In the genomic region with DNA sequence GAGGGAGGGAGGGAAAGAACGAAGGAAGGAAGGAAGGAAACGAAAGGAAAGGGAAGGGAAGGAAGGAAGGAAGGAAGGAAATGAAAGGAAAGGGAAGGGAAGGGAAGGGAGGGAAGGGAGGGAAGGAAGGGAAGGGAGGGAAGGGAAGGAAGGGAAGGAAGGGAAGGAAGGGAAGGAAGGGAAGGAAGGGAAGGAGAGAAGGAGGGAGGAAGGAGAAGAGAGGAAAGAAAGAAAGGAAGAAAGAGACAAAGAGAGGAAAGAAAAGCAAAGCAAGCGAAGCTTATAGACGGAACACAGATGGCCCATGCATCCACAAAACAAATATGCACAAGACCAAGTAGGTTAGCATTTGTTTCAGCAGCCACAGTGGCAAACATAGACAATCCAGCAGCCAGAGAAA, we compare ENCODE assay signal across 10 cellular contexts. TPM values are rescaled to one million over a fixed set of nuclear protein-coding genes. Genes with fewer than 3 reads are reported as not detected.
DNase-seq lines count a peak whose midpoint lies in the region; ATAC-seq lines count a peak whose summit lies in the region.
"Had no signal": no experiment of that assay in that cellular context is flagged by ENCODE, and none has a peak within 500 bp of the region (broad histone marks: within the 10 kb centered on the region; RNA-seq: fewer than 3 reads in every experiment).

No MANE protein-coding gene starts in this region.

- H3K9me3 ChIP-seq in BLaER1 treated with 17β-estradiol and CSF1 and Interleukin-3, amounts not matched to agents 10 nM and 100 nM (replicated peaks in 1 of 11) = no peaks in the 10 kb centered on the region
- no peaks in the 10 kb centered on the region for H3K9me3 ChIP-seq in Karpas-422 (ENCODE audit: low read length)
- H3K9me3 ChIP-seq: Caco-2 had no signal

- H3K9me2 ChIP-seq in Karpas-422 (replicated peaks; ENCODE audit: insufficient read depth, low read length) = no peaks in the 10 kb centered on the region; the same call in 1 of the 2 replicates

- H3K4me1 Mint-ChIP-seq in dendritic cell treated with granulocyte-macrophage colony-stimulating factor and Interleukin-4, amounts not matched to agents 40 ng/mL and 50 ng/mL, for 4 days (ENCODE audit: low read depth) = peaks cover 43% of the 10 kb centered on the region
- H3K4me1 Mint-ChIP-seq in stimulated activated naive B cell treated with anti-CD40 and anti-IgM and Interleukin-4, amounts not matched to agents 10 μg/mL and 1 μg/mL and 100 μg/mL, for 72 hours = peaks cover 35 to 54% of the 10 kb centered on the region in 2 donors
- no peaks in the 10 kb centered on the region for H3K4me1 Mint-ChIP-seq in activated CD4-positive, alpha-beta memory T cell treated with anti-CD3 and anti-CD28 coated beads for 36 hours (ENCODE audit: low read depth)
- H3K4me1 Mint-ChIP-seq: CD8-positive, alpha-beta memory T cell had no signal

- POLR2A ChIA-PET in activated CD4-positive, alpha-beta memory T cell treated with anti-CD3 and anti-CD28 coated beads for 36 hours (lab: Charles Lee) = no interaction called here

- H3K27me3 ChIP-seq in BLaER1 treated with 17β-estradiol and CSF1 and Interleukin-3, amounts not matched to agents 10 nM and 100 nM = no peaks in the 10 kb centered on the region
- no peaks in the 10 kb centered on the region for H3K27me3 ChIP-seq in Karpas-422 (ENCODE audit: low read length)

- no peaks in the 10 kb centered on the region for H3K36me3 Mint-ChIP-seq in dendritic cell treated with granulocyte-macrophage colony-stimulating factor and Interleukin-4, amounts not matched to agents 40 ng/mL and 50 ng/mL, for 4 days (ENCODE audit: low read depth)
- H3K36me3 Mint-ChIP-seq in stimulated activated naive B cell treated with anti-CD40 and anti-IgM and Interleukin-4, amounts not matched to agents 10 μg/mL and 1 μg/mL and 100 μg/mL, for 72 hours = no peaks in the 10 kb centered on the region
- H3K36me3 Mint-ChIP-seq in activated CD4-positive, alpha-beta memory T cell treated with anti-CD3 and anti-CD28 coated beads for 36 hours = no peaks in the 10 kb centered on the region

- H4K20me1 ChIP-seq in BLaER1 treated with 17β-estradiol and CSF1 and Interleukin-3, amounts not matched to agents 10 nM and 100 nM = no peaks in the 10 kb centered on the region
- no peaks in the 10 kb centered on the region for H4K20me1 ChIP-seq in Karpas-422 (ENCODE audit: insufficient read depth, low read depth, low read length)

- no peak overlapping the region for H3K4me3 Mint-ChIP-seq in dendritic cell treated with granulocyte-macrophage colony-stimulating factor and Interleukin-4, amounts not matched to agents 40 ng/mL and 50 ng/mL, for 4 days
- no peak overlapping the region for H3K4me3 Mint-ChIP-seq in stimulated activated naive B cell treated with anti-CD40 and anti-IgM and Interleukin-4, amounts not matched to agents 10 μg/mL and 1 μg/mL and 100 μg/mL, for 72 hours
- H3K4me3 Mint-ChIP-seq in activated CD4-positive, alpha-beta memory T cell treated with anti-CD3 and anti-CD28 coated beads for 36 hours = no peak overlapping the region
- H3K4me3 Mint-ChIP-seq: CD8-positive, alpha-beta memory T cell had no signal

- H3K79me2 ChIP-seq in Karpas-422 (ENCODE audit: low read length) = no peaks in the 10 kb centered on the region

- no peak overlapping the region for H3K4me3 ChIP-seq in BLaER1 treated with 17β-estradiol and CSF1 and Interleukin-3, amounts not matched to agents 10 nM and 100 nM
- H3K4me3 ChIP-seq in Karpas-422 (ENCODE audit: low read length) = no peak overlapping the region
- H3K4me3 ChIP-seq: GM23248 had no signal

- H3K36me3 ChIP-seq in BLaER1 treated with 17β-estradiol and CSF1 and Interleukin-3, amounts not matched to agents 10 nM and 100 nM = no peaks in the 10 kb centered on the region
- no peaks in the 10 kb centered on the region for H3K36me3 ChIP-seq in Karpas-422 (ENCODE audit: insufficient read depth, low read length)

- H3K9ac ChIP-seq in BLaER1 treated with 17β-estradiol and CSF1 and Interleukin-3, amounts not matched to agents 10 nM and 100 nM = no peak overlapping the region
- no peak overlapping the region for H3K9ac ChIP-seq in Karpas-422 (ENCODE audit: low read length)
- H3K9ac ChIP-seq: GM23248 had no signal

- H3K27ac Mint-ChIP-seq in dendritic cell treated with granulocyte-macrophage colony-stimulating factor and Interleukin-4, amounts not matched to agents 40 ng/mL and 50 ng/mL, for 4 days = peak overlapping the region; percentile 73
- peak overlapping the region; percentile 68 for H3K27ac Mint-ChIP-seq in stimulated activated naive B cell treated with anti-CD40 and anti-IgM and Interleukin-4, amounts not matched to agents 10 μg/mL and 1 μg/mL and 100 μg/mL, for 72 hours
- H3K27ac Mint-ChIP-seq in activated CD4-positive, alpha-beta memory T cell treated with anti-CD3 and anti-CD28 coated beads for 36 hours = no peak overlapping the region

- H3K4me1 ChIP-seq in BLaER1 treated with 17β-estradiol and CSF1 and Interleukin-3, amounts not matched to agents 10 nM and 100 nM = peaks cover 7 to 49% (median 16%) of the 10 kb centered on the region in 10 experiments; a peak in 18 of 20 replicates
- peaks cover 51% of the 10 kb centered on the region for H3K4me1 ChIP-seq in Karpas-422 (ENCODE audit: low read length)
- H3K4me1 ChIP-seq: Caco-2 had no signal

- peak overlapping the region in 6 of 11 experiments; percentile 41 to 73 (median 56); a peak in 11 of 22 replicates for H3K4me2 ChIP-seq in BLaER1 treated with 17β-estradiol and CSF1 and Interleukin-3, amounts not matched to agents 10 nM and 100 nM
- peak overlapping the region; percentile 53 for H3K4me2 ChIP-seq in Karpas-422 (ENCODE audit: low read depth, low read length, poor library complexity, severe bottlenecking)

- no peak overlapping the region for H2AFZ ChIP-seq in Karpas-422 (ENCODE audit: low read length)

- intact Hi-C loops in dendritic cell treated with granulocyte-macrophage colony-stimulating factor and Interleukin-4, amounts not matched to agents 40 ng/mL and 50 ng/mL, for 4 days (cut with micrococcal nuclease) = no loop called here
- intact Hi-C loops in activated CD4-positive, alpha-beta memory T cell treated with anti-CD3 and anti-CD28 coated beads for 36 hours (cut with micrococcal nuclease) = no loop called here

- CTCF ChIA-PET in activated CD4-positive, alpha-beta memory T cell treated with anti-CD3 and anti-CD28 coated beads for 36 hours (lab: Charles Lee) = no interaction called here

- no peaks in the 10 kb centered on the region for H3K9me3 Mint-ChIP-seq in dendritic cell treated with granulocyte-macrophage colony-stimulating factor and Interleukin-4, amounts not matched to agents 40 ng/mL and 50 ng/mL, for 4 days
- no peaks in the 10 kb centered on the region for H3K9me3 Mint-ChIP-seq in stimulated activated naive B cell treated with anti-CD40 and anti-IgM and Interleukin-4, amounts not matched to agents 10 μg/mL and 1 μg/mL and 100 μg/mL, for 72 hours
- no peaks in the 10 kb centered on the region for H3K9me3 Mint-ChIP-seq in activated CD4-positive, alpha-beta memory T cell treated with anti-CD3 and anti-CD28 coated beads for 36 hours
- H3K9me3 Mint-ChIP-seq: CD8-positive, alpha-beta memory T cell had no signal

- no peaks in the 10 kb centered on the region for H3K27me3 Mint-ChIP-seq in dendritic cell treated with granulocyte-macrophage colony-stimulating factor and Interleukin-4, amounts not matched to agents 40 ng/mL and 50 ng/mL, for 4 days
- no peaks in the 10 kb centered on the region for H3K27me3 Mint-ChIP-seq in stimulated activated naive B cell treated with anti-CD40 and anti-IgM and Interleukin-4, amounts not matched to agents 10 μg/mL and 1 μg/mL and 100 μg/mL, for 72 hours
- H3K27me3 Mint-ChIP-seq in activated CD4-positive, alpha-beta memory T cell treated with anti-CD3 and anti-CD28 coated beads for 36 hours = no peaks in the 10 kb centered on the region

- no peak for DNase-seq in Karpas-422
- DNase-seq in stimulated activated naive B cell treated with anti-CD40 and anti-IgM and Interleukin-4, amounts not matched to agents 10 μg/mL and 1 μg/mL and 100 μg/mL, for 72 hours = no peak
- DNase-seq in activated CD4-positive, alpha-beta memory T cell treated with anti-CD3 and anti-CD28 coated beads for 36 hours = no peak
- DNase-seq in left lobe of liver (ENCODE audit: low spot score) = no peak
- no peak for DNase-seq in RPMI8226
- DNase-seq: Caco-2; CD8-positive, alpha-beta memory T cell had no signal

- no peak for ATAC-seq in stimulated activated naive B cell treated with anti-CD40 and anti-IgM and Interleukin-4, amounts not matched to agents 10 μg/mL and 1 μg/mL and 100 μg/mL, for 72 hours (replicated peaks)
- no peak for ATAC-seq in left lobe of liver

- peak overlapping the region in 1 of 11 experiments; percentile 57; a peak in 1 of 22 replicates for H3K27ac ChIP-seq in BLaER1 treated with 17β-estradiol and CSF1 and Interleukin-3, amounts not matched to agents 10 nM and 100 nM
- H3K27ac ChIP-seq in Karpas-422 (ENCODE audit: low read length) = peak overlapping the region; percentile 91
- H3K27ac ChIP-seq: GM23248 had no signal

RNA-seq across cellular contexts. Expression of gene GALNT3, which starts 20.4 kb away (rescaled TPM):
- 0.94 and 3.0 TPM in 2 replicates for total RNA-seq in Karpas-422 (2014; rRNA removed; shearing (Covaris generic); ENCODE audit: low replicate concordance)
- 1 to 10 TPM; 3.2 to 4.1 TPM for total RNA-seq in activated CD4-positive, alpha-beta memory T cell treated with anti-CD3 and anti-CD28 coated beads for 36 hours
- 1.1 TPM for total RNA-seq in left lobe of liver
